Comparison of ENCODE assay signal across 1 cellular context in genomic region chr3:33798418-33799201, GRCh38.
TF ChIP-seq lines count a peak whose summit lies in the region.

Gene PDCD6IP, plus strand, starts transcription at chr3:33798630. Its CDS starts 99 bp downstream, at chr3:33798729.

TF ChIP-seq in HepG2, 621 proteins besides CTCF, POLR2A, EP300 and RAD21 (continued from another document and continues in another):
- TF ChIP-seq ZBTB39 (CRISPR knock-in tag; IDR thresholded peaks at IDR 0.05) (peak; percentile 55; the same call in 1 of the 2 replicates), MAFF (IDR thresholded peaks at IDR 0.05; ENCODE audit: low read depth, low read length) (no peak), KLF6 (CRISPR knock-in tag; IDR thresholded peaks at IDR 0.05) (peak; percentile 77; the same call in 1 of the 2 replicates), MNT (IDR thresholded peaks at IDR 0.05) (no peak), ARID2 (CRISPR knock-in tag; IDR thresholded peaks at IDR 0.05; ENCODE audit: borderline replicate concordance) (peak; percentile 78; the same call in 1 of the 2 replicates), RBM39 (IDR thresholded peaks at IDR 0.05; ENCODE audit: low read depth, low read length, poor library complexity, severe bottlenecking) (peak; percentile 84), MED1 (CRISPR knock-in tag; IDR thresholded peaks at IDR 0.05) (peak; percentile 75), THAP11 (CRISPR knock-in tag; IDR thresholded peaks at IDR 0.05) (peak; percentile 84), HMGXB4 (CRISPR knock-in tag; IDR thresholded peaks at IDR 0.05; ENCODE audit: borderline replicate concordance in 1 of 2, low read depth in 1 of 2) (peak; percentile 87 to 92), KDM5A (IDR thresholded peaks at IDR 0.05; ENCODE audit: borderline replicate concordance, low read length) (peak; percentile 85), ZBTB34 (CRISPR knock-in tag; IDR thresholded peaks at IDR 0.05) (no peak; the same call in 1 of the 2 replicates), RFX5 (IDR thresholded peaks at IDR 0.05; ENCODE audit: low read depth, low read length) (no peak), NR2F6 (IDR thresholded peaks at IDR 0.05) (no peak), NR2F6 (CRISPR knock-in tag; IDR thresholded peaks at IDR 0.05) (no peak; the same call in 1 of the 2 replicates), HOMEZ (CRISPR knock-in tag; IDR thresholded peaks at IDR 0.05; ENCODE audit: low read depth) (peak; percentile 4; the same call in 1 of the 2 replicates), TCF7 (IDR thresholded peaks at IDR 0.05; ENCODE audit: low read depth) (no peak), SP4 (CRISPR knock-in tag; IDR thresholded peaks at IDR 0.05) (peak; percentile 87), ZNF274 (CRISPR knock-in tag; IDR thresholded peaks at IDR 0.05) (peak; percentile 21; the same call in 1 of the 2 replicates), ZNF12 (CRISPR knock-in tag; IDR thresholded peaks at IDR 0.05) (no peak; the same call in 1 of the 2 replicates), ZNF335 (CRISPR knock-in tag; IDR thresholded peaks at IDR 0.05) (peak; percentile 98), FUBP1 (CRISPR knock-in tag; IDR thresholded peaks at IDR 0.05; ENCODE audit: borderline replicate concordance) (no peak), ZNF567 (CRISPR knock-in tag; IDR thresholded peaks at IDR 0.05; ENCODE audit: borderline replicate concordance) (no peak), BATF2 (CRISPR knock-in tag; IDR thresholded peaks at IDR 0.05) (peak; percentile 74; the same call in 1 of the 2 replicates), HNRNPH1 (optimal IDR thresholded peaks at IDR 0.05; ENCODE audit: low read depth, low read length) (no peak), PAWR (CRISPR knock-in tag; IDR thresholded peaks at IDR 0.05; ENCODE audit: borderline replicate concordance) (0 out of 2 replicates have a peak, but pooled peaks have one; percentile 15), ZNF652 (CRISPR knock-in tag; IDR thresholded peaks at IDR 0.05; ENCODE audit: borderline replicate concordance, low read depth) (no peak), ZNF788 (CRISPR knock-in tag; IDR thresholded peaks at IDR 0.05; ENCODE audit: borderline replicate concordance) (peak; percentile 95), NAIF1 (CRISPR knock-in tag; IDR thresholded peaks at IDR 0.05; ENCODE audit: borderline replicate concordance) (peak; percentile 82), MED8 (CRISPR knock-in tag; IDR thresholded peaks at IDR 0.05; ENCODE audit: insufficient replicate concordance) (no peak), TGIF2 (CRISPR knock-in tag; IDR thresholded peaks at IDR 0.05) (peak; percentile 36; the same call in 1 of the 2 replicates), ZNF660 (CRISPR knock-in tag; IDR thresholded peaks at IDR 0.05; ENCODE audit: borderline replicate concordance, low read depth) (no peak), ZNF883 (CRISPR knock-in tag; IDR thresholded peaks at IDR 0.05; ENCODE audit: not compliant biosample characterization) (peak; percentile 83), GLMP (CRISPR knock-in tag; IDR thresholded peaks at IDR 0.05; ENCODE audit: borderline replicate concordance) (no peak; the same call in 1 of the 2 replicates), HES4 (CRISPR knock-in tag; IDR thresholded peaks at IDR 0.05; ENCODE audit: borderline replicate concordance) (peak; percentile 80; the same call in 1 of the 2 replicates), EZH2 (conservative IDR thresholded peaks at IDR 0.05; ENCODE audit: low read depth, low read length) (no peak), TEAD2 (CRISPR knock-in tag; IDR thresholded peaks at IDR 0.05) (0 out of 2 replicates have a peak, but pooled peaks have one; percentile 63), ZNF329 (CRISPR knock-in tag; IDR thresholded peaks at IDR 0.05; ENCODE audit: low read depth) (no peak), ZNF747 (CRISPR knock-in tag; IDR thresholded peaks at IDR 0.05; ENCODE audit: borderline replicate concordance) (peak; percentile 93), ZSCAN20 (CRISPR knock-in tag; IDR thresholded peaks at IDR 0.05; ENCODE audit: borderline replicate concordance) (peak; percentile 85), JUNB (CRISPR knock-in tag; IDR thresholded peaks at IDR 0.05; ENCODE audit: borderline replicate concordance) (peak; percentile 33; the same call in 1 of the 2 replicates), ZSCAN9 (CRISPR knock-in tag; IDR thresholded peaks at IDR 0.05; ENCODE audit: borderline replicate concordance) (no peak), HMGA1 (CRISPR knock-in tag; conservative IDR thresholded peaks at IDR 0.05) (no peak), ZNF441 (CRISPR knock-in tag; IDR thresholded peaks at IDR 0.05; ENCODE audit: borderline replicate concordance) (peak; percentile 100), SAP130 (CRISPR knock-in tag; IDR thresholded peaks at IDR 0.05; ENCODE audit: low read depth) (peak; percentile 84), CBX5 (CRISPR knock-in tag; IDR thresholded peaks at IDR 0.05; ENCODE audit: borderline replicate concordance) (0 out of 2 replicates have a peak, but pooled peaks have one; percentile 53), ZNF253 (CRISPR knock-in tag; IDR thresholded peaks at IDR 0.05; ENCODE audit: borderline replicate concordance) (peak; percentile 81; the same call in 1 of the 2 replicates), NR1H2 (CRISPR knock-in tag; IDR thresholded peaks at IDR 0.05; ENCODE audit: borderline replicate concordance, low read depth) (0 out of 2 replicates have a peak, but pooled peaks have one; percentile 54), NFYC (CRISPR knock-in tag; IDR thresholded peaks at IDR 0.05) (no peak; the same call in 1 of the 2 replicates), PAF1 (CRISPR knock-in tag; IDR thresholded peaks at IDR 0.05) (no peak), NR2F2 (IDR thresholded peaks at IDR 0.05; ENCODE audit: borderline replicate concordance, low read depth) (0 out of 2 replicates have a peak, but pooled peaks have one; percentile 14), KDM5B (CRISPR knock-in tag; IDR thresholded peaks at IDR 0.05; ENCODE audit: borderline replicate concordance) (peak; percentile 87; the same call in 1 of the 2 replicates), ZFAT (CRISPR knock-in tag; conservative IDR thresholded peaks at IDR 0.05) (0 out of 2 replicates have a peak, but pooled peaks have one; percentile 33), ZNF280B (CRISPR knock-in tag; IDR thresholded peaks at IDR 0.05; ENCODE audit: borderline replicate concordance) (peak; percentile 87), NFE2L2 (IDR thresholded peaks at IDR 0.05; ENCODE audit: low read length) (no peak), TEAD3 (CRISPR knock-in tag; optimal IDR thresholded peaks at IDR 0.05; ENCODE audit: borderline replicate concordance) (peak; percentile 76)
